In genomic region chr10:133182791-133183645, GRCh38 we compare ENCODE assay signal across 32 cellular contexts. TPM values are rescaled to one million over a fixed set of nuclear protein-coding genes. Genes with fewer than 3 reads are reported as not detected.
"Had no signal": no experiment of that assay in that cellular context is flagged by ENCODE, and none has a peak within 500 bp of the region (broad histone marks: within the 10 kb centered on the region; RNA-seq: fewer than 3 reads in every experiment).

No MANE protein-coding gene starts in this region.

- H3K36me3 Mint-ChIP-seq: activated naive CD4-positive, alpha-beta T cell treated with anti-CD3 and anti-CD28 coated beads, Interleukin-2, amount 50 U/mL, for 72 hours had no signal

- H3K9me3 Mint-ChIP-seq: activated CD8-positive, alpha-beta T cell treated with anti-CD3 and anti-CD28 coated beads for 36 hours; central memory CD8-positive, alpha-beta T cell had no signal

- H3K27me3 ChIP-seq: ascending aorta, body of pancreas, MG63 had no signal

- H3K36me3 ChIP-seq: ascending aorta, MG63 had no signal

- H3K4me3 Mint-ChIP-seq: activated CD8-positive, alpha-beta T cell treated with anti-CD3 and anti-CD28 coated beads for 36 hours; activated naive CD8-positive, alpha-beta T cell treated with anti-CD3 and anti-CD28 coated beads, Interleukin-2, amount 50 U/mL, for 24 hours; activated T-helper 1 cell treated with anti-CD3 and anti-CD28 coated beads, Interleukin-12 subunit alpha, Interleukin-12 subunit beta, Interleukin-2, Interleukin-4 antibody, amounts not matched to agents 30 ng/mL and 10 ng/mL and 1 ng/mL, durations not matched to agents 14 hours and 24 hours and 36 hours; central memory CD8-positive, alpha-beta T cell; T-helper 1 cell treated with Interleukin-12 subunit alpha and Interleukin-12 subunit beta and Interleukin-4 antibody, amounts not matched to agents 30 μg/mL and 1 μg/mL, for 36 hours had no signal

- H3K27me3 Mint-ChIP-seq: activated CD8-positive, alpha-beta T cell treated with anti-CD3 and anti-CD28 coated beads for 36 hours; central memory CD8-positive, alpha-beta T cell had no signal

- H3K4me1 Mint-ChIP-seq: activated naive CD8-positive, alpha-beta T cell treated with anti-CD3 and anti-CD28 coated beads, Interleukin-2, amount 50 U/mL, for 24 hours; central memory CD8-positive, alpha-beta T cell had no signal

- H3K4me2 ChIP-seq: KMS-11 had no signal

- H3K27ac Mint-ChIP-seq: activated CD8-positive, alpha-beta T cell treated with anti-CD3 and anti-CD28 coated beads for 36 hours; activated naive CD4-positive, alpha-beta T cell treated with anti-CD3 and anti-CD28 coated beads, Interleukin-2, amount 50 U/mL, for 72 hours; activated naive CD8-positive, alpha-beta T cell treated with anti-CD3 and anti-CD28 coated beads, Interleukin-2, amount 50 U/mL, for 24 hours; activated T-helper 1 cell treated with anti-CD3 and anti-CD28 coated beads, Interleukin-12 subunit alpha, Interleukin-12 subunit beta, Interleukin-2, Interleukin-4 antibody, amounts not matched to agents 30 ng/mL and 10 ng/mL and 1 ng/mL, durations not matched to agents 14 hours and 24 hours and 36 hours; T-helper 1 cell treated with Interleukin-12 subunit alpha and Interleukin-12 subunit beta and Interleukin-4 antibody, amounts not matched to agents 30 μg/mL and 1 μg/mL, for 36 hours had no signal

- H3K9ac ChIP-seq: KMS-11 had no signal

- H3K4me1 ChIP-seq: ascending aorta, body of pancreas had no signal

- H3K9me3 ChIP-seq: ascending aorta, body of pancreas, MG63 had no signal

- DNase-seq: activated CD4-positive, alpha-beta T cell treated with anti-CD3 and anti-CD28 coated beads for 4 hours; activated CD8-positive, alpha-beta memory T cell treated with anti-CD3 and anti-CD28 coated beads, Interleukin-2, amount 50 U/mL, for 4 hours; activated CD8-positive, alpha-beta T cell treated with anti-CD3 and anti-CD28 coated beads for 36 hours; activated effector memory CD4-positive, alpha-beta T cell treated with Interleukin-2 at 50 U/mL for 16 hours; activated naive CD4-positive, alpha-beta T cell; activated naive CD8-positive, alpha-beta T cell treated with anti-CD3 and anti-CD28 coated beads, Interleukin-2, amount 50 U/mL, for 24 hours; amniotic stem cell; body of pancreas; MG63; MV-4-11; NCI-H1092 treated with DMSO at 0.1 percent for 48 hours; NCI-H1417 treated with DMSO at 0.1 percent for 48 hours; NCI-H1694; NCI-H2029; NCI-H2107; NCI-H2171 treated with DMSO at 0.1 percent for 48 hours; NCI-H226; NCI-H526; NCI-H82; OCI-M1; RPMI8226; SHP77 treated with DMSO at 0.1 percent for 48 hours had no signal

- ATAC-seq: activated CD4-positive, CD25-positive, alpha-beta regulatory T cell treated with anti-CD3 and anti-CD28 coated beads, Interleukin-2, amount 50 U/mL, for 24 hours; activated CD8-positive, alpha-beta T cell treated with anti-CD3 and anti-CD28 coated beads for 36 hours; activated naive CD4-positive, alpha-beta T cell treated with anti-CD3 and anti-CD28 coated beads, Interleukin-2, amount 50 U/mL, for 72 hours; activated naive CD8-positive, alpha-beta T cell treated with anti-CD3 and anti-CD28 coated beads, Interleukin-2, amount 50 U/mL, for 24 hours; body of pancreas; Panc1 had no signal

- H3K4me3 ChIP-seq: ascending aorta, body of pancreas, MG63 had no signal

- H3K27ac ChIP-seq: ascending aorta, body of pancreas, KMS-11 had no signal

RNA-seq across cellular contexts. Expression of gene KNDC1, which starts 23.0 kb away (rescaled TPM):
- total RNA-seq: activated CD8-positive, alpha-beta T cell treated with anti-CD3 and anti-CD28 coated beads for 36 hours had no signal

RNA-seq across cellular contexts. Expression of gene UTF1, which starts 47.0 kb away (rescaled TPM):
- total RNA-seq: activated CD8-positive, alpha-beta T cell treated with anti-CD3 and anti-CD28 coated beads for 36 hours; activated naive CD4-positive, alpha-beta T cell treated with anti-CD3 and anti-CD28 coated beads, Interleukin-2, amount 50 U/mL, for 72 hours; activated T-helper 1 cell treated with anti-CD3 and anti-CD28 coated beads, Interleukin-12 subunit alpha, Interleukin-12 subunit beta, Interleukin-2, Interleukin-4 antibody, amounts not matched to agents 30 ng/mL and 10 ng/mL and 1 ng/mL, durations not matched to agents 14 hours and 24 hours and 36 hours; ascending aorta; body of pancreas; NCI-H460; SK-MEL-5 had no signal

RNA-seq across cellular contexts. Expression of gene VENTX, which starts 54.6 kb away (rescaled TPM):
- total RNA-seq: activated naive CD4-positive, alpha-beta T cell treated with anti-CD3 and anti-CD28 coated beads, Interleukin-2, amount 50 U/mL, for 72 hours; activated T-helper 1 cell treated with anti-CD3 and anti-CD28 coated beads, Interleukin-12 subunit alpha, Interleukin-12 subunit beta, Interleukin-2, Interleukin-4 antibody, amounts not matched to agents 30 ng/mL and 10 ng/mL and 1 ng/mL, durations not matched to agents 14 hours and 24 hours and 36 hours; NCI-H460; SK-MEL-5 had no signal
